In genomic region chr15:55239440-55240124, GRCh38 we compare ENCODE assay signal across 1 cellular context.
TF ChIP-seq lines count a peak whose summit lies in the region.

No MANE protein-coding gene starts in this region.

TF ChIP-seq in K562, 482 proteins besides CTCF, POLR2A, EP300 and RAD21 (continued from another document):
- TF ChIP-seq, protein P1, sequence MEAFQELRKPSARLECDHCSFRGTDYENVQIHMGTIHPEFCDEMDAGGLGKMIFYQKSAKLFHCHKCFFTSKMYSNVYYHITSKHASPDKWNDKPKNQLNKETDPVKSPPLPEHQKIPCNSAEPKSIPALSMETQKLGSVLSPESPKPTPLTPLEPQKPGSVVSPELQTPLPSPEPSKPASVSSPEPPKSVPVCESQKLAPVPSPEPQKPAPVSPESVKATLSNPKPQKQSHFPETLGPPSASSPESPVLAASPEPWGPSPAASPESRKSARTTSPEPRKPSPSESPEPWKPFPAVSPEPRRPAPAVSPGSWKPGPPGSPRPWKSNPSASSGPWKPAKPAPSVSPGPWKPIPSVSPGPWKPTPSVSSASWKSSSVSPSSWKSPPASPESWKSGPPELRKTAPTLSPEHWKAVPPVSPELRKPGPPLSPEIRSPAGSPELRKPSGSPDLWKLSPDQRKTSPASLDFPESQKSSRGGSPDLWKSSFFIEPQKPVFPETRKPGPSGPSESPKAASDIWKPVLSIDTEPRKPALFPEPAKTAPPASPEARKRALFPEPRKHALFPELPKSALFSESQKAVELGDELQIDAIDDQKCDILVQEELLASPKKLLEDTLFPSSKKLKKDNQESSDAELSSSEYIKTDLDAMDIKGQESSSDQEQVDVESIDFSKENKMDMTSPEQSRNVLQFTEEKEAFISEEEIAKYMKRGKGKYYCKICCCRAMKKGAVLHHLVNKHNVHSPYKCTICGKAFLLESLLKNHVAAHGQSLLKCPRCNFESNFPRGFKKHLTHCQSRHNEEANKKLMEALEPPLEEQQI (IDR thresholded peaks at IDR 0.05), result no peak
- TF ChIP-seq MAFF (IDR thresholded peaks at IDR 0.05; ENCODE audit: low read length), result no peak
- TF ChIP-seq HDAC2 (IDR thresholded peaks at IDR 0.05), result peak; percentile 54; the same call in 1 of the 2 replicates
- TF ChIP-seq PPARD (CRISPR knock-in tag; IDR thresholded peaks at IDR 0.05), result no peak
